In the genomic region with DNA sequence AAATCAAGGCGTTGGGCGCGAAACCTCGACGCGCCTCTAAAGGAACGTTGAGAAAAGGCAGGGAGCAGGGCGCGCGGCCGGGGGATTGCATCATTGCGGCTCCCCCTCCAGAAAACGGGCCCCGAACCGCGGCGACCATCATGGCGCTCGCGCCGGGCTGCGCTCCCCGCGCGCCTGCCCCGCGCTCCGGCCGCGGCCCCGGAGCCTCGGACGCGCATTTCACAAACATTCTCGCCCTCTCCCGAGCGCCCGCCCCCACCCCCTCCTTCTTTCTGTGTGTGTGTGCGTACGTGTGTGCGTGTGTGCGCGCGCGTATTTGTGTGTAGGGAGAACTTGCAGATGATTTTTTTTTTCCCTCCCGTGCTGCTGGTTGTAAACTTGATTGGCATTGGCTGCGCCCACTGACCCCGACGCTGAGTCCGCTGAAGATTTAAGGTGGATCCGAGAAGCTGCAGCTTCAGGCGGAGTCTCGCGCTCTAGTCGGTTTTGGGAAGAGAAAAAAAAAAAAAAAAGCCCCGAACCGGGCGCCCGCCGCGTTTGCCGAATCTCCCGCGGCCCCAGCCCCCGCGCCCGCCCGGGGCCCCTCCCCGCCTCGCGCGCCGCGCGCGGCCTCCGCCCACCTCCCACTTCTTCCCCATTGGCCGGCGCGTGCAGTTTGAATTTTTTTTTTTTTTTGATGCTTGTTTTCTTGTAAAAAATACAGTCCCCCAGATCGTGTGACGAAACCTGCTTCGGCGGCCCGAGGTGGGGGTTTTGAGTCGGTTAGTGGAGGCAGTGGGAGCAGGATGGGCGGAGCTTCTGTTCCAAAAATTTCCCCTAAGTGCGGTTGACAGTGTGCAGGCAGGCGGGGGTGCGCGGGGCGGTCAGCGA, we compare ENCODE assay signal across 1 cellular context.
A peak's percentile ranks its signal among the peaks of the same experiment; 100 is the strongest.
TF ChIP-seq lines count a peak whose summit lies in the region.

No MANE protein-coding gene starts in this region.

TF ChIP-seq in GM12878, 131 proteins besides CTCF, POLR2A, EP300 and RAD21 (continued from another document and continues in another):
- TF ChIP-seq E2F8 (IDR thresholded peaks at IDR 0.05; ENCODE audit: low read depth, partially characterized antibody) (no peak), EED (IDR thresholded peaks at IDR 0.05; ENCODE audit: low read depth) (peak; percentile 33; the same call in 1 of the 2 replicates), SP1 (IDR thresholded peaks at IDR 0.05; ENCODE audit: low read depth, low read length) (peak; percentile 92), DPF2 (IDR thresholded peaks at IDR 0.05) (peak; percentile 86), MXI1 (IDR thresholded peaks at IDR 0.05; ENCODE audit: low read depth, low read length) (0 out of 2 replicates have a peak, but pooled peaks have one; percentile 7), CHD1 (IDR thresholded peaks at IDR 0.05; ENCODE audit: low read depth, low read length) (no peak; the same call in 1 of the 2 replicates), PAX5 (IDR thresholded peaks at IDR 0.05; ENCODE audit: borderline replicate concordance, low read depth, low read length) (no peak; the same call in 1 of the 2 replicates), CEBPZ (IDR thresholded peaks at IDR 0.05; ENCODE audit: low read depth, low read length) (no peak), MYB (IDR thresholded peaks at IDR 0.05; ENCODE audit: borderline replicate concordance, low read depth, low read length) (no peak), ZNF207 (IDR thresholded peaks at IDR 0.05; ENCODE audit: borderline replicate concordance) (peak; percentile 90), BMI1 (IDR thresholded peaks at IDR 0.05; ENCODE audit: borderline replicate concordance) (no peak), WRNIP1 (IDR thresholded peaks at IDR 0.05; ENCODE audit: borderline replicate concordance, low read depth, low read length) (peak; percentile 99), KLF5 (IDR thresholded peaks at IDR 0.05; ENCODE audit: partially characterized antibody) (peak; percentile 38), PKNOX1 (IDR thresholded peaks at IDR 0.05) (peak; percentile 96), BRCA1 (IDR thresholded peaks at IDR 0.05; ENCODE audit: low read depth, low read length) (no peak), RUNX3 (IDR thresholded peaks at IDR 0.05; ENCODE audit: low read length) (peak; percentile 80), HCFC1 (IDR thresholded peaks at IDR 0.05; ENCODE audit: low read length) (no peak; the same call in 1 of the 2 replicates), SMARCA5 (IDR thresholded peaks at IDR 0.05) (peak; percentile 89; the same call in 1 of the 2 replicates), ZZZ3 (IDR thresholded peaks at IDR 0.05; ENCODE audit: control insufficient read depth, insufficient read length, low read depth) (no peak), LARP7 (IDR thresholded peaks at IDR 0.05) (peak; percentile 93), TCF12 (IDR thresholded peaks at IDR 0.05; ENCODE audit: low read depth, low read length) (peak; percentile 55; the same call in 1 of the 2 replicates), IKZF1 (conservative IDR thresholded peaks at IDR 0.05) (peak; percentile 67), PML (IDR thresholded peaks at IDR 0.05; ENCODE audit: low read length) (0 out of 2 replicates have a peak, but pooled peaks have one; percentile 22), ZBED1 (IDR thresholded peaks at IDR 0.05; ENCODE audit: borderline replicate concordance) (no peak), SIN3A (IDR thresholded peaks at IDR 0.05; ENCODE audit: low read depth, low read length) (peak; percentile 63), RBBP5 (conservative IDR thresholded peaks at IDR 0.05) (no peak), IRF4 (IDR thresholded peaks at IDR 0.05; ENCODE audit: low read depth, low read length) (0 out of 2 replicates have a peak, but pooled peaks have one; percentile 12), ZNF217 (IDR thresholded peaks at IDR 0.05) (peak; percentile 54; the same call in 1 of the 2 replicates), POLR2AphosphoS5 (IDR thresholded peaks at IDR 0.05; ENCODE audit: low read length) (peak; percentile 16), RCOR1 (conservative IDR thresholded peaks at IDR 0.05; ENCODE audit: low read depth, low read length) (0 out of 2 replicates have a peak, but pooled peaks have one; percentile 22), NRF1 (conservative IDR thresholded peaks at IDR 0.05; ENCODE audit: low read depth, low read length) (0 out of 2 replicates have a peak, but pooled peaks have one; percentile 3), RELA (IDR thresholded peaks at IDR 0.05; ENCODE audit: borderline replicate concordance, partially characterized antibody) (peak; percentile 54), EZH2 (IDR thresholded peaks at IDR 0.05; ENCODE audit: borderline replicate concordance, control insufficient read depth, low read depth, low read length) (no peak), STAT1 (conservative IDR thresholded peaks at IDR 0.05) (no peak), MLLT1 (IDR thresholded peaks at IDR 0.05) (no peak)
- TF ChIP-seq, protein P1, sequence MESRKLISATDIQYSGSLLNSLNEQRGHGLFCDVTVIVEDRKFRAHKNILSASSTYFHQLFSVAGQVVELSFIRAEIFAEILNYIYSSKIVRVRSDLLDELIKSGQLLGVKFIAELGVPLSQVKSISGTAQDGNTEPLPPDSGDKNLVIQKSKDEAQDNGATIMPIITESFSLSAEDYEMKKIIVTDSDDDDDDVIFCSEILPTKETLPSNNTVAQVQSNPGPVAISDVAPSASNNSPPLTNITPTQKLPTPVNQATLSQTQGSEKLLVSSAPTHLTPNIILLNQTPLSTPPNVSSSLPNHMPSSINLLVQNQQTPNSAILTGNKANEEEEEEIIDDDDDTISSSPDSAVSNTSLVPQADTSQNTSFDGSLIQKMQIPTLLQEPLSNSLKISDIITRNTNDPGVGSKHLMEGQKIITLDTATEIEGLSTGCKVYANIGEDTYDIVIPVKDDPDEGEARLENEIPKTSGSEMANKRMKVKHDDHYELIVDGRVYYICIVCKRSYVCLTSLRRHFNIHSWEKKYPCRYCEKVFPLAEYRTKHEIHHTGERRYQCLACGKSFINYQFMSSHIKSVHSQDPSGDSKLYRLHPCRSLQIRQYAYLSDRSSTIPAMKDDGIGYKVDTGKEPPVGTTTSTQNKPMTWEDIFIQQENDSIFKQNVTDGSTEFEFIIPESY (IDR thresholded peaks at IDR 0.05) = no peak
- TF ChIP-seq, protein P2, sequence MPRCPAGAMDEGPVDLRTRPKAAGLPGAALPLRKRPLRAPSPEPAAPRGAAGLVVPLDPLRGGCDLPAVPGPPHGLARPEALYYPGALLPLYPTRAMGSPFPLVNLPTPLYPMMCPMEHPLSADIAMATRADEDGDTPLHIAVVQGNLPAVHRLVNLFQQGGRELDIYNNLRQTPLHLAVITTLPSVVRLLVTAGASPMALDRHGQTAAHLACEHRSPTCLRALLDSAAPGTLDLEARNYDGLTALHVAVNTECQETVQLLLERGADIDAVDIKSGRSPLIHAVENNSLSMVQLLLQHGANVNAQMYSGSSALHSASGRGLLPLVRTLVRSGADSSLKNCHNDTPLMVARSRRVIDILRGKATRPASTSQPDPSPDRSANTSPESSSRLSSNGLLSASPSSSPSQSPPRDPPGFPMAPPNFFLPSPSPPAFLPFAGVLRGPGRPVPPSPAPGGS (IDR thresholded peaks at IDR 0.05; ENCODE audit: borderline replicate concordance, insufficient read depth, low read depth, low read length, poor library complexity, severe bottlenecking) = no peak
- TF ChIP-seq, protein P3, sequence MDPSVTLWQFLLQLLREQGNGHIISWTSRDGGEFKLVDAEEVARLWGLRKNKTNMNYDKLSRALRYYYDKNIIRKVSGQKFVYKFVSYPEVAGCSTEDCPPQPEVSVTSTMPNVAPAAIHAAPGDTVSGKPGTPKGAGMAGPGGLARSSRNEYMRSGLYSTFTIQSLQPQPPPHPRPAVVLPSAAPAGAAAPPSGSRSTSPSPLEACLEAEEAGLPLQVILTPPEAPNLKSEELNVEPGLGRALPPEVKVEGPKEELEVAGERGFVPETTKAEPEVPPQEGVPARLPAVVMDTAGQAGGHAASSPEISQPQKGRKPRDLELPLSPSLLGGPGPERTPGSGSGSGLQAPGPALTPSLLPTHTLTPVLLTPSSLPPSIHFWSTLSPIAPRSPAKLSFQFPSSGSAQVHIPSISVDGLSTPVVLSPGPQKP (IDR thresholded peaks at IDR 0.05; ENCODE audit: low read depth, low read length) = no peak
- TF ChIP-seq, protein P4, sequence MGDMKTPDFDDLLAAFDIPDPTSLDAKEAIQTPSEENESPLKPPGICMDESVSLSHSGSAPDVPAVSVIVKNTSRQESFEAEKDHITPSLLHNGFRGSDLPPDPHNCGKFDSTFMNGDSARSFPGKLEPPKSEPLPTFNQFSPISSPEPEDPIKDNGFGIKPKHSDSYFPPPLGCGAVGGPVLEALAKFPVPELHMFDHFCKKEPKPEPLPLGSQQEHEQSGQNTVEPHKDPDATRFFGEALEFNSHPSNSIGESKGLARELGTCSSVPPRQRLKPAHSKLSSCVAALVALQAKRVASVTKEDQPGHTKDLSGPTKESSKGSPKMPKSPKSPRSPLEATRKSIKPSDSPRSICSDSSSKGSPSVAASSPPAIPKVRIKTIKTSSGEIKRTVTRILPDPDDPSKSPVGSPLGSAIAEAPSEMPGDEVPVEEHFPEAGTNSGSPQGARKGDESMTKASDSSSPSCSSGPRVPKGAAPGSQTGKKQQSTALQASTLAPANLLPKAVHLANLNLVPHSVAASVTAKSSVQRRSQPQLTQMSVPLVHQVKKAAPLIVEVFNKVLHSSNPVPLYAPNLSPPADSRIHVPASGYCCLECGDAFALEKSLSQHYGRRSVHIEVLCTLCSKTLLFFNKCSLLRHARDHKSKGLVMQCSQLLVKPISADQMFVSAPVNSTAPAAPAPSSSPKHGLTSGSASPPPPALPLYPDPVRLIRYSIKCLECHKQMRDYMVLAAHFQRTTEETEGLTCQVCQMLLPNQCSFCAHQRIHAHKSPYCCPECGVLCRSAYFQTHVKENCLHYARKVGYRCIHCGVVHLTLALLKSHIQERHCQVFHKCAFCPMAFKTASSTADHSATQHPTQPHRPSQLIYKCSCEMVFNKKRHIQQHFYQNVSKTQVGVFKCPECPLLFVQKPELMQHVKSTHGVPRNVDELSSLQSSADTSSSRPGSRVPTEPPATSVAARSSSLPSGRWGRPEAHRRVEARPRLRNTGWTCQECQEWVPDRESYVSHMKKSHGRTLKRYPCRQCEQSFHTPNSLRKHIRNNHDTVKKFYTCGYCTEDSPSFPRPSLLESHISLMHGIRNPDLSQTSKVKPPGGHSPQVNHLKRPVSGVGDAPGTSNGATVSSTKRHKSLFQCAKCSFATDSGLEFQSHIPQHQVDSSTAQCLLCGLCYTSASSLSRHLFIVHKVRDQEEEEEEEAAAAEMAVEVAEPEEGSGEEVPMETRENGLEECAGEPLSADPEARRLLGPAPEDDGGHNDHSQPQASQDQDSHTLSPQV (IDR thresholded peaks at IDR 0.05) = no peak
